In the genomic region with DNA sequence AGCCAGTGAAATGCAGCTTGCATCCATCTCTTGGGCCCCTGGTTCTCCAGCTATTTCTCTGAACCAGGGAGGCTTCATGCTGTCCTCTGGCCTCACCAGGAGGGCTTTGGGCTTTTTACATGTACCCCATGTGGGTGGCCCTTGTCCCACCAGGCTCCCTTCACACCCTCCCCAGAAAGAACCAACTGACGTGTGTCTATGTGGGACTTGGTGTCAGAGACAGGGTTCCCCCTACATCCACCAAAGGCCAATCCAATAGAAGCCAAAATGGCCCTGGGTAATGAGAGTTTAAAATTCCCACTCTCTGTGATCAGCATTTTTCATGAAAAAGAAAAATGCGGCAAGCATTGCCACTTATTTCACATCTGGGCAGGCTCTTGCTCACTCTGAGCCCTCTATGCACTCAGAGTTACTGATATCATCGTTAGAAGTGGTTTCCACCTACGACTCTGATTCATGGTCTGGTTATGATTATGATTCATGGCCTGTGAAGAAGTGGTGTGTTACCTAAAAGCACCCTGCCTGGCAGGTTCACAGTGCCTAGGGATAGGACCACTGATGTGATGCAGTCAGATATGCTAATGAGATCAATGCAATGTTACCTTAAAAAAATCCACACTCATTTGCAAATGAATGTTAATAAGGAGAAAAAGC, we compare ENCODE assay signal across 11 cellular contexts.
DNase-seq lines count a peak whose midpoint lies in the region; ATAC-seq and TF ChIP-seq lines count a peak whose summit lies in the region.
"Had no signal": no experiment of that assay in that cellular context is flagged by ENCODE, and none has a peak within 500 bp of the region (broad histone marks: within the 10 kb centered on the region; RNA-seq: fewer than 3 reads in every experiment).

No MANE protein-coding gene starts in this region.

- CTCF ChIA-PET in activated naive CD4-positive, alpha-beta T cell treated with anti-CD3 and anti-CD28 coated beads for 36 hours (lab: Charles Lee): interaction anchor here (0.6 kb wide), 1 partner anchor 12 kb away, joined by 3 read pairs; no protein-coding TSS in a partner anchor
- CTCF ChIA-PET in activated naive CD4-positive, alpha-beta T cell treated with anti-CD3 and anti-CD28 coated beads, Interleukin-2, amount 10 ng/mL, durations not matched to agents 7 days and 5 days (lab: Charles Lee): no interaction called here

- H3K27me3 Mint-ChIP-seq in activated naive CD4-positive, alpha-beta T cell treated with anti-CD3 and anti-CD28 coated beads for 36 hours (ENCODE audit: low read depth): peaks cover 2% of the 10 kb centered on the region
- H3K27me3 Mint-ChIP-seq in activated naive CD4-positive, alpha-beta T cell treated with anti-CD3 and anti-CD28 coated beads, Interleukin-2, amount 10 ng/mL, durations not matched to agents 7 days and 5 days: no peaks in the 10 kb centered on the region

- peak overlapping the region; percentile 78 for H3K27ac Mint-ChIP-seq in activated naive CD4-positive, alpha-beta T cell treated with anti-CD3 and anti-CD28 coated beads for 36 hours
- H3K27ac Mint-ChIP-seq in activated naive CD4-positive, alpha-beta T cell treated with anti-CD3 and anti-CD28 coated beads, Interleukin-2, amount 10 ng/mL, durations not matched to agents 7 days and 5 days: no peak overlapping the region

- H3K27ac ChIP-seq in upper lobe of right lung: no peak overlapping the region
- H3K27ac ChIP-seq: parathyroid adenoma had no signal

- intact Hi-C loops in activated naive CD4-positive, alpha-beta T cell treated with anti-CD3 and anti-CD28 coated beads for 36 hours (cut with micrococcal nuclease): loop anchor here (1.0 to 10.0 kb wide), 6 partner anchors 46 to 1533 kb away; partner anchors contain the start of genes ACADSB, BUB3, FAM24B and IKZF5
- intact Hi-C loops in upper lobe of right lung (cut with DNase I): no loop called here

- no peaks in the 10 kb centered on the region for H3K36me3 ChIP-seq in upper lobe of right lung

- no peak for TF ChIP-seq CTCF in upper lobe of right lung (IDR thresholded peaks at IDR 0.05)

- peaks cover 5% of the 10 kb centered on the region for H3K9me3 Mint-ChIP-seq in activated naive CD4-positive, alpha-beta T cell treated with anti-CD3 and anti-CD28 coated beads for 36 hours
- H3K9me3 Mint-ChIP-seq in activated naive CD4-positive, alpha-beta T cell treated with anti-CD3 and anti-CD28 coated beads, Interleukin-2, amount 10 ng/mL, durations not matched to agents 7 days and 5 days: peaks cover 3% of the 10 kb centered on the region

- DNase-seq in activated naive CD4-positive, alpha-beta T cell treated with anti-CD3 and anti-CD28 coated beads for 36 hours: peak; percentile 78
- no peak for DNase-seq in activated naive CD4-positive, alpha-beta T cell treated with anti-CD3 and anti-CD28 coated beads, Interleukin-2, amount 10 ng/mL, durations not matched to agents 7 days and 5 days
- DNase-seq in activated CD8-positive, alpha-beta memory T cell treated with anti-CD3 and anti-CD28 coated beads, Interleukin-2, amount 50 U/mL, for 24 hours (ENCODE audit: extremely low read depth): peak; percentile 6
- DNase-seq in kidney glomerular epithelial cell (lab: John Stamatoyannopoulos, UW): peak; percentile 61
- DNase-seq in upper lobe of right lung: no peak
- DNase-seq in AML-193 (lab: John Stamatoyannopoulos, UW): no peak
- DNase-seq: effector CD4-positive, alpha-beta T cell; MM.1S had no signal

- H3K4me3 ChIP-seq in upper lobe of right lung: no peak overlapping the region

- peaks cover 19% of the 10 kb centered on the region for H3K4me1 Mint-ChIP-seq in activated naive CD4-positive, alpha-beta T cell treated with anti-CD3 and anti-CD28 coated beads for 36 hours (ENCODE audit: low read depth)
- no peaks in the 10 kb centered on the region for H3K4me1 Mint-ChIP-seq in activated naive CD4-positive, alpha-beta T cell treated with anti-CD3 and anti-CD28 coated beads, Interleukin-2, amount 10 ng/mL, durations not matched to agents 7 days and 5 days

- ATAC-seq in upper lobe of right lung (peak; percentile 71), HG03045 (IDR thresholded peaks at IDR 0.05; ENCODE audit: unreplicated experiment) (no peak), GM21447 (IDR thresholded peaks at IDR 0.05; ENCODE audit: unreplicated experiment) (no peak)

- no peaks in the 10 kb centered on the region for H3K27me3 ChIP-seq in upper lobe of right lung

- no peaks in the 10 kb centered on the region for H3K4me1 ChIP-seq in upper lobe of right lung
- H3K4me1 ChIP-seq: parathyroid adenoma had no signal

- H3K36me3 Mint-ChIP-seq in activated naive CD4-positive, alpha-beta T cell treated with anti-CD3 and anti-CD28 coated beads for 36 hours (ENCODE audit: low read depth): peaks cover 6% of the 10 kb centered on the region
- H3K36me3 Mint-ChIP-seq in activated naive CD4-positive, alpha-beta T cell treated with anti-CD3 and anti-CD28 coated beads, Interleukin-2, amount 10 ng/mL, durations not matched to agents 7 days and 5 days: no peaks in the 10 kb centered on the region

- H3K4me3 Mint-ChIP-seq in activated naive CD4-positive, alpha-beta T cell treated with anti-CD3 and anti-CD28 coated beads for 36 hours: no peak overlapping the region
- no peak overlapping the region for H3K4me3 Mint-ChIP-seq in activated naive CD4-positive, alpha-beta T cell treated with anti-CD3 and anti-CD28 coated beads, Interleukin-2, amount 10 ng/mL, durations not matched to agents 7 days and 5 days

- no peaks in the 10 kb centered on the region for H3K9me3 ChIP-seq in upper lobe of right lung

Comparison
In these comparisons a context has a peak if more than half of its experiments do, and no peak if none do; other contexts are left out.
1. DNase-seq: peak in activated naive CD4-positive, alpha-beta T cell treated with anti-CD3 and anti-CD28 coated beads for 36 hours (single experiment), activated CD8-positive, alpha-beta memory T cell treated with anti-CD3 and anti-CD28 coated beads, Interleukin-2, amount 50 U/mL, for 24 hours (single experiment) and kidney glomerular epithelial cell (single experiment); none in activated naive CD4-positive, alpha-beta T cell treated with anti-CD3 and anti-CD28 coated beads, Interleukin-2, amount 10 ng/mL, durations not matched to agents 7 days and 5 days (single experiment), upper lobe of right lung (single experiment) and AML-193 (0 of 2).